Comparison of ENCODE assay signal across 8 cellular contexts in genomic region chr11:95764267-95764898, GRCh38. TPM values are rescaled to one million over a fixed set of nuclear protein-coding genes. Genes with fewer than 3 reads are reported as not detected.
A peak's percentile ranks its signal among the peaks of the same experiment; 100 is the strongest.
DNase-seq lines count a peak whose midpoint lies in the region; ATAC-seq and TF ChIP-seq lines count a peak whose summit lies in the region.

No MANE protein-coding gene starts in this region.

- TF ChIP-seq CTCF in WI38 (IDR thresholded peaks at IDR 0.05; ENCODE audit: low read depth, low read length), result peak; percentile 28; the same call in 1 of the 2 replicates

- peak; percentile 57 for DNase-seq in EH (ENCODE audit: low read depth)
- peak; percentile 17 for DNase-seq in H7
- DNase-seq in NCI-H1694 (lab: John Stamatoyannopoulos, UW), result peak; percentile 2
- DNase-seq in glomerular endothelial cell (ENCODE audit: extremely low read depth, low read depth, low spot score), result peak; percentile 16
- DNase-seq in sciatic nerve (ENCODE audit: low spot score), result no peak
- no peak for DNase-seq in activated T-cell treated with anti-CD3 and anti-CD28 coated beads for 4 hours
- DNase-seq in activated naive CD4-positive, alpha-beta T cell (lab: John Stamatoyannopoulos, UW), result no peak

- peaks cover 1% of the 10 kb centered on the region; the same call in 1 of the 2 replicates for H3K36me3 ChIP-seq in H7 (replicated peaks; ENCODE audit: control insufficient read depth, insufficient read depth, low read length)

- no peaks in the 10 kb centered on the region for H3K27me3 ChIP-seq in H7 (ENCODE audit: control insufficient read depth, insufficient read depth, low read length)

- peak; percentile 86 for ATAC-seq in sciatic nerve

- intact Hi-C loops in sciatic nerve (cut with DNase I), result loop anchor here (2.0 kb wide), 1 partner anchor 614 kb away; no protein-coding TSS in a partner anchor

- H3K4me3 ChIP-seq in H7 (ENCODE audit: insufficient read depth, low read depth, low read length) (no peak overlapping the region), WI38 (ENCODE audit: low read depth, low read length) (no peak overlapping the region)

RNA-seq across cellular contexts. Expression of gene FAM76B, which starts 25.2 kb away (rescaled TPM):
- 25.0 and 38.3 TPM in 2 replicates for total RNA-seq in H7 (2014; rRNA removed; shearing (Covaris generic))
- total RNA-seq in glomerular endothelial cell, result 5.5 and 17.9 TPM in 2 replicates
- total RNA-seq in sciatic nerve, result 45.6 TPM

RNA-seq across cellular contexts. Expression of gene CEP57, which starts 25.9 kb away (rescaled TPM):
- 55.2 and 94.9 TPM in 2 replicates for total RNA-seq in H7 (2014; rRNA removed; shearing (Covaris generic))
- 17.3 and 22.8 TPM in 2 replicates for total RNA-seq in glomerular endothelial cell
- total RNA-seq in sciatic nerve, result 48.1 TPM

Comparison
In these comparisons a context has a peak if more than half of its experiments do, and no peak if none do; other contexts are left out.
1. DNase-seq: peak in EH (single experiment), H7 (single experiment), NCI-H1694 (single experiment) and glomerular endothelial cell (single experiment); none in sciatic nerve (single experiment), activated T-cell treated with anti-CD3 and anti-CD28 coated beads for 4 hours (single experiment) and activated naive CD4-positive, alpha-beta T cell (0 of 4).